In genomic region chr12:93011100-93011499, GRCh38 we compare ENCODE assay signal across 19 cellular contexts.
"Had no signal": no experiment of that assay in that cellular context is flagged by ENCODE, and none has a peak within 500 bp of the region (broad histone marks: within the 10 kb centered on the region; RNA-seq: fewer than 3 reads in every experiment).

No MANE protein-coding gene starts in this region.

- H3K27me3 ChIP-seq: heart left ventricle, ovary, thyroid gland, uterus had no signal

- H3K9me3 Mint-ChIP-seq: activated CD4-positive, alpha-beta T cell treated with anti-CD3 and anti-CD28 coated beads, Interleukin-2, amount 10 ng/mL, durations not matched to agents 7 days and 5 days; activated naive CD8-positive, alpha-beta T cell treated with anti-CD3 and anti-CD28 coated beads for 36 hours; activated T-cell treated with anti-CD3 and anti-CD28 coated beads, Interleukin-2, amount 50 U/mL, for 72 hours; naive thymus-derived CD4-positive, alpha-beta T cell; stimulated activated effector memory CD8-positive, alpha-beta T cell treated with anti-CD3 and anti-CD28 coated beads, Interleukin-12 subunit alpha, Interleukin-12 subunit beta, amount 100 ng/mL, for 72 hours had no signal

- DNase-seq: activated CD4-positive, alpha-beta T cell treated with anti-CD3 and anti-CD28 coated beads, Interleukin-2, amount 10 ng/mL, durations not matched to agents 7 days and 5 days; activated CD8-positive, alpha-beta memory T cell treated with anti-CD3 and anti-CD28 coated beads, Interleukin-2, amount 50 U/mL, for 48 hours; activated gamma-delta T cell treated with Interleukin-2 at 50 U/mL for 16 hours; activated naive CD8-positive, alpha-beta T cell treated with anti-CD3 and anti-CD28 coated beads for 36 hours; activated T-cell treated with anti-CD3 and anti-CD28 coated beads, Interleukin-2, amount 50 U/mL, for 72 hours; cortex of kidney; effector memory CD4-positive, alpha-beta T cell; heart left ventricle; left colon; naive thymus-derived CD4-positive, alpha-beta T cell; ovary; T-helper 2 cell; thyroid gland; uterus had no signal

- H3K4me3 Mint-ChIP-seq: activated CD4-positive, alpha-beta T cell treated with anti-CD3 and anti-CD28 coated beads, Interleukin-2, amount 10 ng/mL, durations not matched to agents 7 days and 5 days; activated naive CD8-positive, alpha-beta T cell treated with anti-CD3 and anti-CD28 coated beads for 36 hours; activated T-cell treated with anti-CD3 and anti-CD28 coated beads, Interleukin-2, amount 50 U/mL, for 72 hours; naive thymus-derived CD4-positive, alpha-beta T cell; stimulated activated effector memory CD8-positive, alpha-beta T cell treated with anti-CD3 and anti-CD28 coated beads, Interleukin-12 subunit alpha, Interleukin-12 subunit beta, amount 100 ng/mL, for 72 hours had no signal

- H3K9me3 ChIP-seq: heart left ventricle, ovary, thyroid gland, uterus had no signal

- H3K36me3 Mint-ChIP-seq: activated naive CD8-positive, alpha-beta T cell treated with anti-CD3 and anti-CD28 coated beads for 36 hours; naive thymus-derived CD4-positive, alpha-beta T cell; stimulated activated effector memory CD8-positive, alpha-beta T cell treated with anti-CD3 and anti-CD28 coated beads, Interleukin-12 subunit alpha, Interleukin-12 subunit beta, amount 100 ng/mL, for 72 hours had no signal

- H3K36me3 ChIP-seq: heart left ventricle, ovary, thyroid gland, uterus had no signal

- FAIRE-seq: frontal cortex, TTC549 had no signal

- H3K4me1 ChIP-seq: uterus had no signal

- H3K27me3 Mint-ChIP-seq: activated CD4-positive, alpha-beta T cell treated with anti-CD3 and anti-CD28 coated beads, Interleukin-2, amount 10 ng/mL, durations not matched to agents 7 days and 5 days; activated naive CD8-positive, alpha-beta T cell treated with anti-CD3 and anti-CD28 coated beads for 36 hours had no signal

- H3K27ac ChIP-seq: epithelial cell of prostate, heart left ventricle, ovary, thyroid gland, uterus had no signal

- H3K27ac Mint-ChIP-seq: activated CD4-positive, alpha-beta T cell treated with anti-CD3 and anti-CD28 coated beads, Interleukin-2, amount 10 ng/mL, durations not matched to agents 7 days and 5 days; activated naive CD8-positive, alpha-beta T cell treated with anti-CD3 and anti-CD28 coated beads for 36 hours; activated T-cell treated with anti-CD3 and anti-CD28 coated beads, Interleukin-2, amount 50 U/mL, for 72 hours; naive thymus-derived CD4-positive, alpha-beta T cell; stimulated activated effector memory CD8-positive, alpha-beta T cell treated with anti-CD3 and anti-CD28 coated beads, Interleukin-12 subunit alpha, Interleukin-12 subunit beta, amount 100 ng/mL, for 72 hours had no signal

- H3K4me3 ChIP-seq: heart left ventricle, lung, ovary, thyroid gland, uterus had no signal
